Comparison of ENCODE assay signal across 1 cellular context in genomic region chr5:148055160-148055559, GRCh38. TPM values are rescaled to one million over a fixed set of nuclear protein-coding genes. Genes with fewer than 3 reads are reported as not detected.
"Had no signal": no experiment of that assay in that cellular context is flagged by ENCODE, and none has a peak within 500 bp of the region (broad histone marks: within the 10 kb centered on the region; RNA-seq: fewer than 3 reads in every experiment).

No MANE protein-coding gene starts in this region.

RNA-seq across cellular contexts. Expression of gene SPINK5, which starts 8.6 kb away (rescaled TPM):
- total RNA-seq: G401 had no signal
